In the genomic region with DNA sequence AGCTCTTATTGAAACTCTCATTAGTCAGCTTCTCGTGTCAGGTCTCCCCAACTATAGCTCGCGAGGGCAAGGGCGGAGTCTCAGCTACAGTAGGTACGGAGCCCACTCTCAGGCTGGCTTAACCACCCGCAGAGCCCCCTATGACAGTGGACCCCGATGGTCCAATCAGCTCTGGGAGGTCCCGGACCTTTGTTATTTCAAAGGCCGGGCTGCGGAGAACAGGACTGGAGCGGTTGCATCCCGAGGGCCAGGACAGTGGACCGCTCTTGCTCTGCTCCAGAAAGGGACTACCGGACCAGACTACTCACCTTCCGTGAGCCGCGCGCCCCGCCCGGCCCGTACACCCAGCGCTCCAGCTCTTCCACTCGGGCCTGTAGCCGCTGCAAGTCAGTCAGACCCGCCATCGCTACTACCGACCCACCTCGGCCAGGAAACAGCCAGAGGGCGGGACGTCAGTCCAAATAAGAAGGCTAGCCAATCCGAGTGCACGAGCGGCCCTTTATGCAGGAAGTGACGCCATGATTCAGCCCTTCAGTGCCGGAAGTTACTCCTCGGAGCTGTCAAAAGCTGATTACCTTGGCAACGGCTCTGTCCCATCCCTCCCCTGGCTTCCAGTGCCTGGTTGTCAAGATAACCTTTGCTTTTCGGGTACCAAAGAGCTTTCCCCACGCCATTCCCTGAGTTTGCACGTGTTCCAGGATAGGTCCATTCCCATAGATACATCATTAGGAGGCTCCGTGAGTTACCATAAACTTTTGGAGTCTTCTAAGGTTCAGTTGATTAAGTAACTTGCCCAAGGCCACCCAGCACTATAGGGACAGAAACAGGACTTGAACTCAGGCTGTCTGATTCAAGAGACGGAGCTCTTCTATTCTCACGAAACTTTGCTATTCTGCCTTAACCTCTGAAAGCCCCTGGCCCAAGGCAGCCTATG, we compare ENCODE assay signal across 8 cellular contexts. TPM values are rescaled to one million over a fixed set of nuclear protein-coding genes. Genes with fewer than 3 reads are reported as not detected.
DNase-seq lines count a peak whose midpoint lies in the region; TF ChIP-seq lines count a peak whose summit lies in the region.

A gene (minus strand): TSS at position 435 of the 934 bp plus-strand sequence. CDS start 31 bp downstream, at position 404.

- DNase-seq in EH (ENCODE audit: low read depth) (peak; percentile 96), GOT3 (lab: John Stamatoyannopoulos, UW) (peak; percentile 15), LNCaP clone FGC (ENCODE audit: low read depth) (peak; percentile 86), fibroblast of the conjunctiva (ENCODE audit: low read depth) (peak; percentile 92), stomach (peak; percentile 95)
- peak; percentile 84 for DNase-seq in activated T-helper 9 cell treated with anti-CD3 and anti-CD28 coated beads, Interleukin-2, amount 50 U/mL, for 16 hours (ENCODE audit: low read depth)

- H3K4me1 ChIP-seq in stomach, result peaks cover 16 to 35% (median 31%) of the 10 kb centered on the region in 4 donors

- peak within 1 kb of the TSS; percentile 81 for H2AFZ ChIP-seq in neural cell (ENCODE audit: low read depth, low read length)

- peak within 1 kb of the TSS; percentile 94 for H3K9ac ChIP-seq in neural cell (ENCODE audit: low read length)

- no peaks in the 10 kb centered on the region for H3K27me3 ChIP-seq in neural cell (ENCODE audit: insufficient read depth, low read depth, low read length)
- H3K27me3 ChIP-seq in stomach, result peaks cover 9 to 43% (median 37%) of the 10 kb centered on the region in 3 donors

- TF ChIP-seq POLR2A in Raji (IDR thresholded peaks at IDR 0.05; ENCODE audit: insufficient read depth, low read depth, low read length), result peak; percentile 67
- TF ChIP-seq POLR2A in stomach (IDR thresholded peaks at IDR 0.05), result no peak

- H3K4me2 ChIP-seq in neural cell (ENCODE audit: low read length), result peak within 1 kb of the TSS; percentile 63

- peaks cover 14% of the 10 kb centered on the region for H3K79me2 ChIP-seq in neural cell (replicated peaks; ENCODE audit: insufficient read depth, low read length)

- no peak for TF ChIP-seq CTCF in LNCaP clone FGC (IDR thresholded peaks at IDR 0.05; ENCODE audit: control insufficient read depth, extremely low read depth, insufficient read depth)
- no peak for TF ChIP-seq CTCF in neural cell (IDR thresholded peaks at IDR 0.05; ENCODE audit: poor library complexity, severe bottlenecking)
- TF ChIP-seq CTCF in stomach (IDR thresholded peaks at IDR 0.05), result no peak

- WGBS in stomach, 5 donors, result 4 to 7% (median 5%) methylated on average over 27 to 43 of the region's 43 CpGs

- H3K27ac ChIP-seq in neural cell (ENCODE audit: low read length) (peak within 1 kb of the TSS; percentile 89), stomach (peak within 1 kb of the TSS in 3 of 5 donors; percentile 60 to 80 (median 65))

- H4K20me1 ChIP-seq in neural cell (ENCODE audit: insufficient read depth), result no peaks in the 10 kb centered on the region

- H3K36me3 ChIP-seq in neural cell (ENCODE audit: insufficient read depth, low read length), result no peaks in the 10 kb centered on the region
- H3K36me3 ChIP-seq in stomach, result peaks cover 17 to 35% (median 34%) of the 10 kb centered on the region in 4 donors

- H3K9me3 ChIP-seq in neural cell (ENCODE audit: low read length), result no peaks in the 10 kb centered on the region
- H3K9me3 ChIP-seq in stomach, result no peaks in the 10 kb centered on the region

- intact Hi-C loops in stomach (cut with DNase I; ENCODE audit: low total_unique reads), result no loop called here

- peak; percentile 66 for TF ChIP-seq EP300 in neural cell (conservative IDR thresholded peaks at IDR 0.05; ENCODE audit: poor library complexity, severe bottlenecking)
- no peak for TF ChIP-seq EP300 in stomach (IDR thresholded peaks at IDR 0.05)

- peaks cover 3% of the 10 kb centered on the region for H3F3A ChIP-seq in neural cell (ENCODE audit: insufficient read depth, low read length, poor library complexity, severe bottlenecking)

- H3K4me3 ChIP-seq in LNCaP clone FGC (ENCODE audit: low read depth, low read length) (peak within 1 kb of the TSS; percentile 100), neural cell (ENCODE audit: low read length) (peak within 1 kb of the TSS; percentile 93), stomach (peak within 1 kb of the TSS; percentile 63 to 97 (median 84))

- H3K9me2 ChIP-seq in neural cell (ENCODE audit: insufficient read depth, low read length), result no peaks in the 10 kb centered on the region

- no peak for TF ChIP-seq RAD21 in neural cell (conservative IDR thresholded peaks at IDR 0.05)

TF ChIP-seq in neural cell, 6 proteins besides CTCF, POLR2A, EP300 and RAD21:
- no peak for TF ChIP-seq EZH2 (IDR thresholded peaks at IDR 0.05; ENCODE audit: borderline replicate concordance, insufficient read depth, low read length, poor library complexity, severe bottlenecking)
- peak; percentile 92 for TF ChIP-seq TAF1 (IDR thresholded peaks at IDR 0.05; ENCODE audit: low read depth)
- TF ChIP-seq SMC3 (conservative IDR thresholded peaks at IDR 0.05; ENCODE audit: poor library complexity), result peak; percentile 22
- TF ChIP-seq POLR2AphosphoS5 (IDR thresholded peaks at IDR 0.05), result peak; percentile 98
- TF ChIP-seq, protein P1, sequence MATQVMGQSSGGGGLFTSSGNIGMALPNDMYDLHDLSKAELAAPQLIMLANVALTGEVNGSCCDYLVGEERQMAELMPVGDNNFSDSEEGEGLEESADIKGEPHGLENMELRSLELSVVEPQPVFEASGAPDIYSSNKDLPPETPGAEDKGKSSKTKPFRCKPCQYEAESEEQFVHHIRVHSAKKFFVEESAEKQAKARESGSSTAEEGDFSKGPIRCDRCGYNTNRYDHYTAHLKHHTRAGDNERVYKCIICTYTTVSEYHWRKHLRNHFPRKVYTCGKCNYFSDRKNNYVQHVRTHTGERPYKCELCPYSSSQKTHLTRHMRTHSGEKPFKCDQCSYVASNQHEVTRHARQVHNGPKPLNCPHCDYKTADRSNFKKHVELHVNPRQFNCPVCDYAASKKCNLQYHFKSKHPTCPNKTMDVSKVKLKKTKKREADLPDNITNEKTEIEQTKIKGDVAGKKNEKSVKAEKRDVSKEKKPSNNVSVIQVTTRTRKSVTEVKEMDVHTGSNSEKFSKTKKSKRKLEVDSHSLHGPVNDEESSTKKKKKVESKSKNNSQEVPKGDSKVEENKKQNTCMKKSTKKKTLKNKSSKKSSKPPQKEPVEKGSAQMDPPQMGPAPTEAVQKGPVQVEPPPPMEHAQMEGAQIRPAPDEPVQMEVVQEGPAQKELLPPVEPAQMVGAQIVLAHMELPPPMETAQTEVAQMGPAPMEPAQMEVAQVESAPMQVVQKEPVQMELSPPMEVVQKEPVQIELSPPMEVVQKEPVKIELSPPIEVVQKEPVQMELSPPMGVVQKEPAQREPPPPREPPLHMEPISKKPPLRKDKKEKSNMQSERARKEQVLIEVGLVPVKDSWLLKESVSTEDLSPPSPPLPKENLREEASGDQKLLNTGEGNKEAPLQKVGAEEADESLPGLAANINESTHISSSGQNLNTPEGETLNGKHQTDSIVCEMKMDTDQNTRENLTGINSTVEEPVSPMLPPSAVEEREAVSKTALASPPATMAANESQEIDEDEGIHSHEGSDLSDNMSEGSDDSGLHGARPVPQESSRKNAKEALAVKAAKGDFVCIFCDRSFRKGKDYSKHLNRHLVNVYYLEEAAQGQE (IDR thresholded peaks at IDR 0.05; ENCODE audit: borderline replicate concordance), result peak; percentile 85
- TF ChIP-seq MXI1 (conservative IDR thresholded peaks at IDR 0.05; ENCODE audit: poor library complexity, severe bottlenecking), result peak; percentile 65

RNA-seq across cellular contexts. Expression of the gene that starts here (rescaled TPM):
- 380 and 391 TPM in 2 replicates for polyA plus RNA-seq in neural cell
- polyA minus RNA-seq in neural cell, result 133 and 140 TPM in 2 replicates
- total RNA-seq in stomach, result 10 to 100 TPM in 4 of 5 donors, 1 to 10 TPM in 1; 9.3 to 55.4 (median 23.7) TPM
- polyA plus RNA-seq in stomach, result 100 to 1,000 TPM in 1 of 3 donors, 10 to 100 TPM in 2; 81.0 to 107 (median 97.5) TPM

Comparison
In these comparisons a context has a peak if more than half of its experiments do, and no peak if none do; other contexts are left out.
1. Peak in every context shown above with its lines: DNase-seq, H3K4me3 ChIP-seq and H3K27ac ChIP-seq.
2. DNase-seq: peak in every context shown above with its lines; median percentile 96 in EH; 95 in stomach; 92 in fibroblast of the conjunctiva; 86 in LNCaP clone FGC; 84 in activated T-helper 9 cell treated with anti-CD3 and anti-CD28 coated beads, Interleukin-2, amount 50 U/mL, for 16 hours; 15 in GOT3.